In the genomic region with DNA sequence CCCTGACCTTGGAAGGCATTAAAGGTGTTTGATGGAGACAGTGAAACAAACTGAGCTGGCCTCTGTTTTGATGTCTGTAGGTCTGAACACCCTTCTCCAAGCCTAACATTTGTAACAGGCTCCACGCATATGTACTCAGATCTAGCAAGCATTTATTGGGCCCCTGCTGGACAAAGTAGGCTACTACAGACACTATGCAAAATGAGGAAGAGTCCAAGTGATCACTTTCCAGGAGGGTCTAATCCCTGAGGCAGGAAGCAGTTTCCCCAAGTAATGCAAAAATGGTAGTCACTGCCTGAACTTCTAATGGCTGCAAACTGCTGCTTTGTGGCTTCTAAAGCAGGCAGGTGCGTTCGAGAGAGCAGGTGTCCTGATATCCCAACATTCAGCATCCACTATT, we compare ENCODE assay signal across 8 cellular contexts.
DNase-seq lines count a peak whose midpoint lies in the region; ATAC-seq and TF ChIP-seq lines count a peak whose summit lies in the region.

No MANE protein-coding gene starts in this region.

- H3K4me2 ChIP-seq in hepatocyte = no peak overlapping the region

- H3K9me3 ChIP-seq in hepatocyte (ENCODE audit: low read depth) = no peaks in the 10 kb centered on the region

- H3K4me3 ChIP-seq in hepatocyte = no peak overlapping the region

- no peak overlapping the region for H2AFZ ChIP-seq in hepatocyte

- CTCF ChIA-PET in activated naive CD4-positive, alpha-beta T cell treated with anti-CD3 and anti-CD28 coated beads, Interleukin-2, amount 10 ng/mL, durations not matched to agents 7 days and 5 days (lab: Charles Lee) = interaction anchor here (1.1 to 1.5 kb wide), 4 partner anchors 10 to 46 kb away, joined by 3 read pairs; no protein-coding TSS in a partner anchor

- peaks cover 7% of the 10 kb centered on the region for H3K27me3 Mint-ChIP-seq in activated naive CD4-positive, alpha-beta T cell treated with anti-CD3 and anti-CD28 coated beads, Interleukin-2, amount 10 ng/mL, durations not matched to agents 7 days and 5 days

- WGBS in hepatocyte (ENCODE audit: low lambda C conversion rate, missing lambda C conversion rate) = 43% methylated on average over 3 of the region's 3 CpGs

- no peaks in the 10 kb centered on the region for H3K79me2 ChIP-seq in hepatocyte

- no peaks in the 10 kb centered on the region for H3K27me3 ChIP-seq in hepatocyte

- no peaks in the 10 kb centered on the region for H4K20me1 ChIP-seq in hepatocyte (ENCODE audit: insufficient read depth, poor library complexity, severe bottlenecking)

- H3K36me3 Mint-ChIP-seq in activated naive CD4-positive, alpha-beta T cell treated with anti-CD3 and anti-CD28 coated beads, Interleukin-2, amount 10 ng/mL, durations not matched to agents 7 days and 5 days = no peaks in the 10 kb centered on the region

- H3K4me1 ChIP-seq in hepatocyte (ENCODE audit: insufficient read depth) = peaks cover 9% of the 10 kb centered on the region

- no peak overlapping the region for H3K27ac ChIP-seq in hepatocyte

- no peaks in the 10 kb centered on the region for H3K4me1 Mint-ChIP-seq in activated naive CD4-positive, alpha-beta T cell treated with anti-CD3 and anti-CD28 coated beads, Interleukin-2, amount 10 ng/mL, durations not matched to agents 7 days and 5 days

- peak; percentile 66 for ATAC-seq in GM18909 (IDR thresholded peaks at IDR 0.05; ENCODE audit: poor library complexity, unreplicated experiment)

- no peaks in the 10 kb centered on the region for H3K9me2 ChIP-seq in hepatocyte (replicated peaks; ENCODE audit: insufficient read depth)

- no peaks in the 10 kb centered on the region for H3K36me3 ChIP-seq in hepatocyte (replicated peaks; ENCODE audit: insufficient read depth, low read depth)

- peak; percentile 54 for DNase-seq in AG20443 (ENCODE audit: low spot score)
- DNase-seq in LoVo (ENCODE audit: low spot score) = peak; percentile 56
- DNase-seq in SW480 (ENCODE audit: low spot score) = peak; percentile 50
- DNase-seq in hepatocyte (ENCODE audit: low spot score) = peak; percentile 49
- DNase-seq in activated gamma-delta T cell treated with Interleukin-2 at 50 U/mL for 16 hours = no peak
- no peak for DNase-seq in NCI-H2081 (lab: John Stamatoyannopoulos, UW)
- DNase-seq in activated naive CD4-positive, alpha-beta T cell treated with anti-CD3 and anti-CD28 coated beads, Interleukin-2, amount 10 ng/mL, durations not matched to agents 7 days and 5 days = no peak

- no peaks in the 10 kb centered on the region for H3K9me3 Mint-ChIP-seq in activated naive CD4-positive, alpha-beta T cell treated with anti-CD3 and anti-CD28 coated beads, Interleukin-2, amount 10 ng/mL, durations not matched to agents 7 days and 5 days

- no peak overlapping the region for H3K4me3 Mint-ChIP-seq in activated naive CD4-positive, alpha-beta T cell treated with anti-CD3 and anti-CD28 coated beads, Interleukin-2, amount 10 ng/mL, durations not matched to agents 7 days and 5 days

- no peak overlapping the region for H3K27ac Mint-ChIP-seq in activated naive CD4-positive, alpha-beta T cell treated with anti-CD3 and anti-CD28 coated beads, Interleukin-2, amount 10 ng/mL, durations not matched to agents 7 days and 5 days

- peak; percentile 44 for TF ChIP-seq CTCF in hepatocyte (IDR thresholded peaks at IDR 0.05; ENCODE audit: poor library complexity)

Comparison
In these comparisons a context has a peak if more than half of its experiments do, and no peak if none do; other contexts are left out.
1. DNase-seq: peak in AG20443 (single experiment), LoVo (single experiment), SW480 (single experiment) and hepatocyte (single experiment); none in activated gamma-delta T cell treated with Interleukin-2 at 50 U/mL for 16 hours (single experiment), NCI-H2081 (0 of 2) and activated naive CD4-positive, alpha-beta T cell treated with anti-CD3 and anti-CD28 coated beads, Interleukin-2, amount 10 ng/mL, durations not matched to agents 7 days and 5 days (single experiment).